8 cellular contexts compared by ENCODE assay signal in genomic region chr12:102061556-102062418, GRCh38. TPM values are rescaled to one million over a fixed set of nuclear protein-coding genes. Genes with fewer than 3 reads are reported as not detected.
DNase-seq lines count a peak whose midpoint lies in the region; ATAC-seq and TF ChIP-seq lines count a peak whose summit lies in the region.

WASHC3 (minus strand) TSS chr12:102061991; CDS start chr12:102061962, 29 bp downstream.

- H4K20me1 ChIP-seq in PC-3 (ENCODE audit: low read length) = no peaks in the 10 kb centered on the region

- H3K4me2 ChIP-seq in PC-3 (ENCODE audit: low read length) = peak within 1 kb of the TSS; percentile 89

- H3K9ac ChIP-seq in PC-3 (ENCODE audit: low read length) = peak within 1 kb of the TSS; percentile 81

- H3K9me3 ChIP-seq in PC-3 (ENCODE audit: low read length) (no peaks in the 10 kb centered on the region), mononuclear cell (ENCODE audit: low read depth, low read length) (no peaks in the 10 kb centered on the region)

- H3K4me1 ChIP-seq in PC-3 (ENCODE audit: insufficient read depth, low read length) = peaks cover 5% of the 10 kb centered on the region; the same call in 1 of the 2 replicates
- H3K4me1 ChIP-seq in mononuclear cell (ENCODE audit: insufficient read depth, low read length) = peaks cover 15% of the 10 kb centered on the region

- H3K4me3 ChIP-seq in PC-3 (ENCODE audit: low read length) (peak within 1 kb of the TSS; percentile 86), epithelial cell of esophagus (ENCODE audit: low read length) (peak within 1 kb of the TSS; percentile 70), mononuclear cell (ENCODE audit: low read length) (peak within 1 kb of the TSS; percentile 90)

- no peak for TF ChIP-seq RAD21 in Ishikawa (IDR thresholded peaks at IDR 0.05; ENCODE audit: low read depth)

- no peaks in the 10 kb centered on the region for H3K36me3 ChIP-seq in PC-3 (ENCODE audit: low read depth, low read length)

- H3F3A ChIP-seq in PC-3 (ENCODE audit: low read length, unreplicated experiment) = no peaks in the 10 kb centered on the region

- intact Hi-C loops in PC-3 (cut with micrococcal nuclease) = loop anchor here (1.0 to 2.0 kb wide), 4 partner anchors 27 to 144 kb away; partner anchors contain the start of genes NUP37 and PARPBP

- DNase-seq in DMS114 treated with DMSO at 0.1 percent for 48 hours (lab: John Stamatoyannopoulos, UW; ENCODE audit: unreplicated experiment) (peak; percentile 91), PC-3 (peak; percentile 98), activated T-cell treated with anti-CD3 and anti-CD28 coated beads for 48 hours (ENCODE audit: low read depth) (peak; percentile 89), epithelial cell of esophagus (ENCODE audit: low read depth) (peak; percentile 94)
- peak; percentile 82 to 86 for DNase-seq in stimulated activated CD8-positive, alpha-beta memory T cell treated with anti-CD3 and anti-CD28 coated beads, Interleukin-4, amount 100 ng/mL, for 1 hour (ENCODE audit: low read depth in 2 of 2, low spot score in 1 of 2)

- POLR2A ChIA-PET in PC-3 (lab: Charles Lee; ENCODE audit: unreplicated experiment) = no interaction called here

- no peaks in the 10 kb centered on the region for H3K27me3 ChIP-seq in PC-3 (ENCODE audit: low read length)
- no peaks in the 10 kb centered on the region for H3K27me3 ChIP-seq in mononuclear cell (ENCODE audit: insufficient read depth, low read length)

- no peaks in the 10 kb centered on the region for H3K9me2 ChIP-seq in PC-3 (replicated peaks; ENCODE audit: low read length)

- TSS peak; percentile 83 for BruUV-seq in PC-3 (replicated peaks; lab: Mats Ljungman, UMichigan)

- H2AFZ ChIP-seq in PC-3 (ENCODE audit: low read length) = peak within 1 kb of the TSS; percentile 99

- H3K27ac ChIP-seq in PC-3 (ENCODE audit: low read length) = peak within 1 kb of the TSS; percentile 0; the same call in 1 of the 2 replicates

- TF ChIP-seq CTCF in PC-3 (conservative IDR thresholded peaks at IDR 0.05; ENCODE audit: low read depth, low read length) = no peak
- no peak for TF ChIP-seq CTCF in epithelial cell of esophagus (IDR thresholded peaks at IDR 0.05; ENCODE audit: insufficient read depth, low read depth, low read length, missing control alignments)

- ATAC-seq in GM21576 (IDR thresholded peaks at IDR 0.05; ENCODE audit: unreplicated experiment) = peak; percentile 96
- peak; percentile 97 for ATAC-seq in PC-3

- CTCF ChIA-PET in PC-3 (lab: Charles Lee) = no interaction called here

- no peaks in the 10 kb centered on the region for H3K79me2 ChIP-seq in PC-3 (ENCODE audit: low read length)

- no peak; the same call in 1 of the 2 replicates for TF ChIP-seq EP300 in Ishikawa (IDR thresholded peaks at IDR 0.05; ENCODE audit: borderline replicate concordance)

TF ChIP-seq in Ishikawa, 13 proteins besides CTCF, POLR2A, EP300 and RAD21:
- TF ChIP-seq ZBTB7A (IDR thresholded peaks at IDR 0.05; ENCODE audit: low read depth) = peak; percentile 76; the same call in 1 of the 2 replicates
- TF ChIP-seq USF1 (IDR thresholded peaks at IDR 0.05) = no peak
- TF ChIP-seq CEBPB (IDR thresholded peaks at IDR 0.05) = no peak
- TF ChIP-seq TCF12 (IDR thresholded peaks at IDR 0.05; ENCODE audit: low read depth) = peak; percentile 32; the same call in 1 of the 2 replicates
- TF ChIP-seq YY1 (IDR thresholded peaks at IDR 0.05; ENCODE audit: low read depth) = no peak
- TF ChIP-seq CREB1 (IDR thresholded peaks at IDR 0.05; ENCODE audit: low read depth) = peak; percentile 76
- TF ChIP-seq REST (IDR thresholded peaks at IDR 0.05; ENCODE audit: low read depth) = no peak
- peak; percentile 67 for TF ChIP-seq TAF1 (IDR thresholded peaks at IDR 0.05; ENCODE audit: low read depth)
- TF ChIP-seq EGR1 (IDR thresholded peaks at IDR 0.05) = no peak
- no peak for TF ChIP-seq FOXM1 (IDR thresholded peaks at IDR 0.05; ENCODE audit: borderline replicate concordance, low read depth)
- 0 out of 2 replicates have a peak, but pooled peaks have one; percentile 25 for TF ChIP-seq MAX (IDR thresholded peaks at IDR 0.05)
- no peak for TF ChIP-seq TEAD4 (IDR thresholded peaks at IDR 0.05)
- no peak for TF ChIP-seq NFIC (IDR thresholded peaks at IDR 0.05)
TF ChIP-seq in Ishikawa: peak in this region for 5.

RNA-seq across cellular contexts. Expression of gene WASHC3, which starts in this region (rescaled TPM):
- total RNA-seq in PC-3 (2014; rRNA removed) (24.9 and 34.4 TPM in 2 replicates), mononuclear cell (23.8 TPM)

Comparison
In these comparisons a context has a peak if more than half of its experiments do, and no peak if none do; other contexts are left out.
1. Peak in every context shown above with its lines: DNase-seq, ATAC-seq, H3K4me3 ChIP-seq and H3K27ac ChIP-seq.